In the genomic region with DNA sequence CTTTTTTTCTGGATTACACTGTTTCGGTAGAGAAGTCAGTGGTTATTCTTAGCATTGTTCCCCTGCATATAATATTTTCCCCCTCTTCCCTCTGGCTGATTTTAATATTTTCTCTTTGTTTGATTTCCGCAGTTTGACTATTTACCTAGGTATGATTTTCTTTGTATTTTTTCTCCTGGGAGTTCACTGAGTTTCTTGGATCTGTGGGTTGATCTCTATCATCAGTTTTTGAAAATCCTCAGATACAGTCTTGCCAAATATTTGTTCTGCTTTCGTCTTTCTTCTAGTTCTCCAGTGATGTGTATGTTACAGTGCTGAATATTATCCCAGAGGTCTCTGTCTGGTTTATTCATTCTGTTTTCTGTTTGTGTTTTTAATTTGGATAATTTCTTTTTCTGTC, we compare ENCODE assay signal across 1 cellular context.
TF ChIP-seq lines count a peak whose summit lies in the region.

No MANE protein-coding gene starts in this region.

TF ChIP-seq in IMR-90, 13 proteins besides CTCF, POLR2A, EP300 and RAD21:
- no peak for TF ChIP-seq CHD1 (IDR thresholded peaks at IDR 0.05; ENCODE audit: low read depth, low read length)
- no peak for TF ChIP-seq CEBPB (IDR thresholded peaks at IDR 0.05; ENCODE audit: low read depth, low read length)
- TF ChIP-seq FOS (IDR thresholded peaks at IDR 0.05; ENCODE audit: low read depth, low read length), result no peak
- TF ChIP-seq NFE2L2 (IDR thresholded peaks at IDR 0.05; ENCODE audit: low read depth, low read length), result no peak
- TF ChIP-seq RFX5 (IDR thresholded peaks at IDR 0.05; ENCODE audit: low read depth, low read length), result no peak
- no peak for TF ChIP-seq MAFK (IDR thresholded peaks at IDR 0.05; ENCODE audit: low read depth, low read length)
- TF ChIP-seq, protein P1, sequence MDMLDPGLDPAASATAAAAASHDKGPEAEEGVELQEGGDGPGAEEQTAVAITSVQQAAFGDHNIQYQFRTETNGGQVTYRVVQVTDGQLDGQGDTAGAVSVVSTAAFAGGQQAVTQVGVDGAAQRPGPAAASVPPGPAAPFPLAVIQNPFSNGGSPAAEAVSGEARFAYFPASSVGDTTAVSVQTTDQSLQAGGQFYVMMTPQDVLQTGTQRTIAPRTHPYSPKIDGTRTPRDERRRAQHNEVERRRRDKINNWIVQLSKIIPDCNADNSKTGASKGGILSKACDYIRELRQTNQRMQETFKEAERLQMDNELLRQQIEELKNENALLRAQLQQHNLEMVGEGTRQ (IDR thresholded peaks at IDR 0.05; ENCODE audit: low read depth, low read length), result no peak
- TF ChIP-seq, protein P2, sequence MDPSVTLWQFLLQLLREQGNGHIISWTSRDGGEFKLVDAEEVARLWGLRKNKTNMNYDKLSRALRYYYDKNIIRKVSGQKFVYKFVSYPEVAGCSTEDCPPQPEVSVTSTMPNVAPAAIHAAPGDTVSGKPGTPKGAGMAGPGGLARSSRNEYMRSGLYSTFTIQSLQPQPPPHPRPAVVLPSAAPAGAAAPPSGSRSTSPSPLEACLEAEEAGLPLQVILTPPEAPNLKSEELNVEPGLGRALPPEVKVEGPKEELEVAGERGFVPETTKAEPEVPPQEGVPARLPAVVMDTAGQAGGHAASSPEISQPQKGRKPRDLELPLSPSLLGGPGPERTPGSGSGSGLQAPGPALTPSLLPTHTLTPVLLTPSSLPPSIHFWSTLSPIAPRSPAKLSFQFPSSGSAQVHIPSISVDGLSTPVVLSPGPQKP (IDR thresholded peaks at IDR 0.05; ENCODE audit: borderline replicate concordance, low read depth, low read length), result no peak
- TF ChIP-seq BHLHE40 (IDR thresholded peaks at IDR 0.05; ENCODE audit: low read depth, low read length), result no peak
- no peak for TF ChIP-seq MXI1 (IDR thresholded peaks at IDR 0.05; ENCODE audit: borderline replicate concordance, low read depth, low read length)
- no peak for TF ChIP-seq RCOR1 (IDR thresholded peaks at IDR 0.05; ENCODE audit: insufficient replicate concordance, low read length)
- TF ChIP-seq SMC3 (IDR thresholded peaks at IDR 0.05; ENCODE audit: low read depth, low read length), result no peak
- no peak for TF ChIP-seq MAZ (IDR thresholded peaks at IDR 0.05; ENCODE audit: borderline replicate concordance, low read depth, low read length)
